ENCODE assay signal across 8 cellular contexts in genomic region chr1:81799939-81800740, GRCh38. TPM values are rescaled to one million over a fixed set of nuclear protein-coding genes. Genes with fewer than 3 reads are reported as not detected.
DNase-seq lines count a peak whose midpoint lies in the region; ATAC-seq and TF ChIP-seq lines count a peak whose summit lies in the region.

No MANE protein-coding gene starts in this region.

- H3K4me3 ChIP-seq in WI38 (ENCODE audit: low read depth, low read length) (peak overlapping the region; percentile 56), cardiac muscle cell (peak overlapping the region; percentile 94)

- no peak for TF ChIP-seq POLR2A in GM18505 (IDR thresholded peaks at IDR 0.05; ENCODE audit: borderline replicate concordance, extremely low read depth, insufficient read depth, insufficient read length)

- H3K4me1 Mint-ChIP-seq in progenitor cell of endocrine pancreas (ENCODE audit: low read depth), result peaks cover 25% of the 10 kb centered on the region

- peak overlapping the region; percentile 96 for H3K27ac ChIP-seq in cardiac muscle cell

- TF ChIP-seq CTCF in WI38 (IDR thresholded peaks at IDR 0.05; ENCODE audit: low read depth, low read length) (no peak), cardiac muscle cell (IDR thresholded peaks at IDR 0.05; ENCODE audit: low read depth, low read length) (peak; percentile 8), progenitor cell of endocrine pancreas (IDR thresholded peaks at IDR 0.05; ENCODE audit: unreplicated experiment) (no peak)

- H3K9me3 ChIP-seq in cardiac muscle cell (ENCODE audit: low read depth), result no peaks in the 10 kb centered on the region

- DNase-seq in AG08396 (ENCODE audit: low spot score) (peak; percentile 34), HK-2 (ENCODE audit: unreplicated experiment) (peak; percentile 16), cardiac muscle cell (ENCODE audit: low read depth in 1 of 2, low spot score in 1 of 2) (peak; percentile 86), progenitor cell of endocrine pancreas (ENCODE audit: low spot score, unreplicated experiment) (peak; percentile 53)

- peaks cover 15% of the 10 kb centered on the region for H3K4me1 ChIP-seq in cardiac muscle cell (ENCODE audit: low read depth)

- no peaks in the 10 kb centered on the region for H3K27me3 ChIP-seq in cardiac muscle cell

- peak overlapping the region; percentile 89 for H3K4me3 Mint-ChIP-seq in progenitor cell of endocrine pancreas (ENCODE audit: low read depth)

- ATAC-seq in HG03460 (IDR thresholded peaks at IDR 0.05; ENCODE audit: unreplicated experiment), result no peak
- ATAC-seq in HG03175 (IDR thresholded peaks at IDR 0.05; ENCODE audit: unreplicated experiment), result no peak
- ATAC-seq in GM18505 (IDR thresholded peaks at IDR 0.05; ENCODE audit: unreplicated experiment), result no peak

- H3K36me3 ChIP-seq in cardiac muscle cell, result no peaks in the 10 kb centered on the region

- peak overlapping the region; percentile 97 for H3K27ac Mint-ChIP-seq in progenitor cell of endocrine pancreas

- no peaks in the 10 kb centered on the region for H3K9me3 Mint-ChIP-seq in progenitor cell of endocrine pancreas (ENCODE audit: low read depth)

- no peaks in the 10 kb centered on the region for H3K36me3 Mint-ChIP-seq in progenitor cell of endocrine pancreas (ENCODE audit: insufficient read depth)

- H3K27me3 Mint-ChIP-seq in progenitor cell of endocrine pancreas, result no peaks in the 10 kb centered on the region

RNA-seq across cellular contexts. Expression of gene ADGRL2, which starts 0.6 kb away (rescaled TPM):
- 58.3 and 70.3 TPM in 2 replicates for total RNA-seq in cardiac muscle cell
- 34.1 and 40.6 TPM in 2 replicates for polyA plus RNA-seq in cardiac muscle cell
- 70.8 and 75.1 TPM in 2 replicates for total RNA-seq in progenitor cell of endocrine pancreas

Comparison
In these comparisons a context has a peak if more than half of its experiments do, and no peak if none do; other contexts are left out.
1. DNase-seq: peak in every context shown above with its lines; median percentile 86 in cardiac muscle cell; 53 in progenitor cell of endocrine pancreas; 34 in AG08396; 16 in HK-2.